In genomic region chr1:184150776-184151531, GRCh38 we compare ENCODE assay signal across 14 cellular contexts.
DNase-seq lines count a peak whose midpoint lies in the region; TF ChIP-seq lines count a peak whose summit lies in the region.
"Had no signal": no experiment of that assay in that cellular context is flagged by ENCODE, and none has a peak within 500 bp of the region (broad histone marks: within the 10 kb centered on the region; RNA-seq: fewer than 3 reads in every experiment).

No MANE protein-coding gene starts in this region.

- no peak overlapping the region for H3K4me2 ChIP-seq in osteoblast (ENCODE audit: insufficient read depth, low read length)
- H3K4me2 ChIP-seq: A549 had no signal

- H3K27ac ChIP-seq in Peyer's patch = peak overlapping the region; percentile 10 to 57 (median 30)
- no peak overlapping the region for H3K27ac ChIP-seq in osteoblast (ENCODE audit: low read depth, low read length)
- H3K27ac ChIP-seq: A549 had no signal

- H3K4me1 ChIP-seq in Peyer's patch = peaks cover 0 to 14% (median 0%) of the 10 kb centered on the region in 4 donors
- peaks cover 12% of the 10 kb centered on the region for H3K4me1 ChIP-seq in osteoblast (ENCODE audit: insufficient read depth, low read length)
- no peaks in the 10 kb centered on the region for H3K4me1 ChIP-seq in Caco-2

- intact Hi-C loops in Caco-2 (cut with micrococcal nuclease; ENCODE audit: unreplicated experiment) = no loop called here

- no peak overlapping the region for H2AFZ ChIP-seq in osteoblast (ENCODE audit: low read length)

- in situ Hi-C loops in KBM-7 (cut with MboI; ENCODE audit: low pct_unique_long_range_greater_than_20kb, low sequenced_read_pairs) = no loop called here

- H3K4me3 Mint-ChIP-seq in Caco-2 (ENCODE audit: unreplicated experiment) = no peak overlapping the region
- H3K4me3 Mint-ChIP-seq: activated naive CD8-positive, alpha-beta T cell treated with anti-CD3 and anti-CD28 coated beads, Interleukin-2, amount 10 ng/mL, durations not matched to agents 7 days and 5 days; stimulated activated effector memory CD8-positive, alpha-beta T cell treated with anti-CD3 and anti-CD28 coated beads, Interleukin-12 subunit alpha, Interleukin-12 subunit beta, amount 100 ng/mL, for 72 hours had no signal

- peaks cover 5% of the 10 kb centered on the region for H3K27me3 Mint-ChIP-seq in Caco-2 (ENCODE audit: insufficient read depth, unreplicated experiment)

- no peak for TF ChIP-seq POLR2A in Peyer's patch (IDR thresholded peaks at IDR 0.05)

- H3K9me3 ChIP-seq in Peyer's patch (no peaks in the 10 kb centered on the region), osteoblast (ENCODE audit: low read depth, low read length) (peaks cover 2% of the 10 kb centered on the region), Caco-2 (no peaks in the 10 kb centered on the region)
- H3K9me3 ChIP-seq: A549 had no signal

- POLR2A ChIA-PET in Caco-2 (lab: Charles Lee) = interaction anchor here (0.6 kb wide), 1 partner anchor 13 kb away, joined by 3 read pairs; no protein-coding TSS in a partner anchor

- no TSS peak for BruUV-seq in Caco-2 (replicated peaks; lab: Mats Ljungman, UMichigan)

- no peaks in the 10 kb centered on the region for H4K20me1 ChIP-seq in osteoblast (ENCODE audit: insufficient read depth, low read length)

- no peaks in the 10 kb centered on the region for H3K79me2 ChIP-seq in osteoblast (ENCODE audit: insufficient read depth, low read length)

- no peaks in the 10 kb centered on the region for H3K36me3 ChIP-seq in Peyer's patch
- no peaks in the 10 kb centered on the region for H3K36me3 ChIP-seq in osteoblast (ENCODE audit: insufficient read depth, low read length)
- H3K36me3 ChIP-seq in Caco-2 (ENCODE audit: control insufficient read depth, insufficient read depth, low read length) = no peaks in the 10 kb centered on the region

- no peaks in the 10 kb centered on the region for H3K9me3 Mint-ChIP-seq in Caco-2 (ENCODE audit: unreplicated experiment)
- H3K9me3 Mint-ChIP-seq: activated naive CD8-positive, alpha-beta T cell treated with anti-CD3 and anti-CD28 coated beads, Interleukin-2, amount 10 ng/mL, durations not matched to agents 7 days and 5 days; stimulated activated effector memory CD8-positive, alpha-beta T cell treated with anti-CD3 and anti-CD28 coated beads, Interleukin-12 subunit alpha, Interleukin-12 subunit beta, amount 100 ng/mL, for 72 hours had no signal

- TF ChIP-seq CTCF in Peyer's patch (IDR thresholded peaks at IDR 0.05) (no peak), fibroblast of pulmonary artery (IDR thresholded peaks at IDR 0.05; ENCODE audit: low read length, missing control alignments) (no peak), osteoblast (IDR thresholded peaks at IDR 0.05; ENCODE audit: extremely low read depth, low read depth, low read length) (no peak), Caco-2 (IDR thresholded peaks at IDR 0.05; ENCODE audit: insufficient read depth in 1 of 2, low read depth in 1 of 2, low read length in 1 of 2, severe bottlenecking in 1 of 2, unreplicated experiment in 1 of 2) (no peak)

- no peaks in the 10 kb centered on the region for H3K36me3 Mint-ChIP-seq in Caco-2 (ENCODE audit: insufficient read depth, unreplicated experiment)

- peaks cover 10% of the 10 kb centered on the region for H3K4me1 Mint-ChIP-seq in Caco-2 (ENCODE audit: low read depth, unreplicated experiment)

- H3K4me3 ChIP-seq in Peyer's patch (no peak overlapping the region), fibroblast of pulmonary artery (replicated peaks; ENCODE audit: low read depth, low read length) (no peak overlapping the region), osteoblast (ENCODE audit: insufficient read depth, low read length) (no peak overlapping the region), Caco-2 (ENCODE audit: low read depth, low read length) (no peak overlapping the region)
- H3K4me3 ChIP-seq: A549 had no signal

- peak; percentile 80 for DNase-seq in AG08395 (ENCODE audit: low spot score)
- DNase-seq in Peyer's patch = peak in 1 of 3 donors; percentile 53
- peak; percentile 27 for DNase-seq in fibroblast of pulmonary artery (ENCODE audit: low read depth)
- DNase-seq in osteoblast (ENCODE audit: insufficient read length, low spot score, missing footprints) = peak; percentile 42
- DNase-seq in activated CD4-positive, alpha-beta T cell treated with anti-CD3 and anti-CD28 coated beads, Interleukin-2, amount 50 U/mL, for 1 hour = no peak
- no peak for DNase-seq in KBM-7
- no peak for DNase-seq in Caco-2
- no peak for DNase-seq in activated naive CD4-positive, alpha-beta T cell treated with Interleukin-2 at 50 U/mL for 16 hours
- DNase-seq: activated CD8-positive, alpha-beta memory T cell treated with anti-CD3 and anti-CD28 coated beads for 24 hours; activated naive CD8-positive, alpha-beta T cell treated with anti-CD3 and anti-CD28 coated beads, Interleukin-2, amount 10 ng/mL, durations not matched to agents 7 days and 5 days; DND-41; NCI-H146 had no signal

- CTCF ChIA-PET in Caco-2 (lab: Charles Lee) = no interaction called here

- H3K27me3 ChIP-seq in Peyer's patch (no peaks in the 10 kb centered on the region), osteoblast (ENCODE audit: insufficient read depth, low read length) (peaks cover 11% of the 10 kb centered on the region), Caco-2 (replicated peaks; ENCODE audit: control insufficient read depth, insufficient read depth, low read length) (no peaks in the 10 kb centered on the region; the same call in 1 of the 2 replicates)

- H3K27ac Mint-ChIP-seq in Caco-2 (ENCODE audit: unreplicated experiment) = no peak overlapping the region
- H3K27ac Mint-ChIP-seq: activated naive CD8-positive, alpha-beta T cell treated with anti-CD3 and anti-CD28 coated beads, Interleukin-2, amount 10 ng/mL, durations not matched to agents 7 days and 5 days; stimulated activated effector memory CD8-positive, alpha-beta T cell treated with anti-CD3 and anti-CD28 coated beads, Interleukin-12 subunit alpha, Interleukin-12 subunit beta, amount 100 ng/mL, for 72 hours had no signal

Comparison
In these comparisons a context has a peak if more than half of its experiments do, and no peak if none do; other contexts are left out.
1. DNase-seq: peak in AG08395 (single experiment), fibroblast of pulmonary artery (single experiment) and osteoblast (single experiment); none in activated CD4-positive, alpha-beta T cell treated with anti-CD3 and anti-CD28 coated beads, Interleukin-2, amount 50 U/mL, for 1 hour (single experiment), KBM-7 (single experiment), Caco-2 (0 of 2) and activated naive CD4-positive, alpha-beta T cell treated with Interleukin-2 at 50 U/mL for 16 hours (single experiment).